2 cellular contexts compared by ENCODE assay signal in genomic region chr2:42748846-42749245, GRCh38.
TF ChIP-seq lines count a peak whose summit lies in the region.

No MANE protein-coding gene starts in this region.

TF ChIP-seq in SK-N-SH, 30 proteins besides CTCF, POLR2A, EP300 and RAD21 (continued from another document):
- TF ChIP-seq, protein P1, sequence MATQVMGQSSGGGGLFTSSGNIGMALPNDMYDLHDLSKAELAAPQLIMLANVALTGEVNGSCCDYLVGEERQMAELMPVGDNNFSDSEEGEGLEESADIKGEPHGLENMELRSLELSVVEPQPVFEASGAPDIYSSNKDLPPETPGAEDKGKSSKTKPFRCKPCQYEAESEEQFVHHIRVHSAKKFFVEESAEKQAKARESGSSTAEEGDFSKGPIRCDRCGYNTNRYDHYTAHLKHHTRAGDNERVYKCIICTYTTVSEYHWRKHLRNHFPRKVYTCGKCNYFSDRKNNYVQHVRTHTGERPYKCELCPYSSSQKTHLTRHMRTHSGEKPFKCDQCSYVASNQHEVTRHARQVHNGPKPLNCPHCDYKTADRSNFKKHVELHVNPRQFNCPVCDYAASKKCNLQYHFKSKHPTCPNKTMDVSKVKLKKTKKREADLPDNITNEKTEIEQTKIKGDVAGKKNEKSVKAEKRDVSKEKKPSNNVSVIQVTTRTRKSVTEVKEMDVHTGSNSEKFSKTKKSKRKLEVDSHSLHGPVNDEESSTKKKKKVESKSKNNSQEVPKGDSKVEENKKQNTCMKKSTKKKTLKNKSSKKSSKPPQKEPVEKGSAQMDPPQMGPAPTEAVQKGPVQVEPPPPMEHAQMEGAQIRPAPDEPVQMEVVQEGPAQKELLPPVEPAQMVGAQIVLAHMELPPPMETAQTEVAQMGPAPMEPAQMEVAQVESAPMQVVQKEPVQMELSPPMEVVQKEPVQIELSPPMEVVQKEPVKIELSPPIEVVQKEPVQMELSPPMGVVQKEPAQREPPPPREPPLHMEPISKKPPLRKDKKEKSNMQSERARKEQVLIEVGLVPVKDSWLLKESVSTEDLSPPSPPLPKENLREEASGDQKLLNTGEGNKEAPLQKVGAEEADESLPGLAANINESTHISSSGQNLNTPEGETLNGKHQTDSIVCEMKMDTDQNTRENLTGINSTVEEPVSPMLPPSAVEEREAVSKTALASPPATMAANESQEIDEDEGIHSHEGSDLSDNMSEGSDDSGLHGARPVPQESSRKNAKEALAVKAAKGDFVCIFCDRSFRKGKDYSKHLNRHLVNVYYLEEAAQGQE (IDR thresholded peaks at IDR 0.05; ENCODE audit: low read depth, low read length): peak; percentile 82
- TF ChIP-seq SMC3 (IDR thresholded peaks at IDR 0.05; ENCODE audit: low read depth, low read length): no peak
- TF ChIP-seq, protein P2, sequence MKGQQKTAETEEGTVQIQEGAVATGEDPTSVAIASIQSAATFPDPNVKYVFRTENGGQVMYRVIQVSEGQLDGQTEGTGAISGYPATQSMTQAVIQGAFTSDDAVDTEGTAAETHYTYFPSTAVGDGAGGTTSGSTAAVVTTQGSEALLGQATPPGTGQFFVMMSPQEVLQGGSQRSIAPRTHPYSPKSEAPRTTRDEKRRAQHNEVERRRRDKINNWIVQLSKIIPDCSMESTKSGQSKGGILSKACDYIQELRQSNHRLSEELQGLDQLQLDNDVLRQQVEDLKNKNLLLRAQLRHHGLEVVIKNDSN (IDR thresholded peaks at IDR 0.05; ENCODE audit: borderline replicate concordance, low read depth): no peak
- no peak for TF ChIP-seq SIN3A (IDR thresholded peaks at IDR 0.05; ENCODE audit: borderline replicate concordance, low read depth, low read length)

TF ChIP-seq in SK-N-SH treated with all-trans-retinoic acid at 6 μM for 48 hours, 23 proteins besides CTCF, POLR2A, EP300 and RAD21 (continued from another document):
- TF ChIP-seq, protein P3, sequence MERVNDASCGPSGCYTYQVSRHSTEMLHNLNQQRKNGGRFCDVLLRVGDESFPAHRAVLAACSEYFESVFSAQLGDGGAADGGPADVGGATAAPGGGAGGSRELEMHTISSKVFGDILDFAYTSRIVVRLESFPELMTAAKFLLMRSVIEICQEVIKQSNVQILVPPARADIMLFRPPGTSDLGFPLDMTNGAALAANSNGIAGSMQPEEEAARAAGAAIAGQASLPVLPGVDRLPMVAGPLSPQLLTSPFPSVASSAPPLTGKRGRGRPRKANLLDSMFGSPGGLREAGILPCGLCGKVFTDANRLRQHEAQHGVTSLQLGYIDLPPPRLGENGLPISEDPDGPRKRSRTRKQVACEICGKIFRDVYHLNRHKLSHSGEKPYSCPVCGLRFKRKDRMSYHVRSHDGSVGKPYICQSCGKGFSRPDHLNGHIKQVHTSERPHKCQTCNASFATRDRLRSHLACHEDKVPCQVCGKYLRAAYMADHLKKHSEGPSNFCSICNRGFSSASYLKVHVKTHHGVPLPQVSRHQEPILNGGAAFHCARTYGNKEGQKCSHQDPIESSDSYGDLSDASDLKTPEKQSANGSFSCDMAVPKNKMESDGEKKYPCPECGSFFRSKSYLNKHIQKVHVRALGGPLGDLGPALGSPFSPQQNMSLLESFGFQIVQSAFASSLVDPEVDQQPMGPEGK (CRISPR knock-in tag; IDR thresholded peaks at IDR 0.05; ENCODE audit: borderline replicate concordance): no peak
- TF ChIP-seq ZC3H10 (CRISPR knock-in tag; IDR thresholded peaks at IDR 0.05): no peak
